In the genomic region with DNA sequence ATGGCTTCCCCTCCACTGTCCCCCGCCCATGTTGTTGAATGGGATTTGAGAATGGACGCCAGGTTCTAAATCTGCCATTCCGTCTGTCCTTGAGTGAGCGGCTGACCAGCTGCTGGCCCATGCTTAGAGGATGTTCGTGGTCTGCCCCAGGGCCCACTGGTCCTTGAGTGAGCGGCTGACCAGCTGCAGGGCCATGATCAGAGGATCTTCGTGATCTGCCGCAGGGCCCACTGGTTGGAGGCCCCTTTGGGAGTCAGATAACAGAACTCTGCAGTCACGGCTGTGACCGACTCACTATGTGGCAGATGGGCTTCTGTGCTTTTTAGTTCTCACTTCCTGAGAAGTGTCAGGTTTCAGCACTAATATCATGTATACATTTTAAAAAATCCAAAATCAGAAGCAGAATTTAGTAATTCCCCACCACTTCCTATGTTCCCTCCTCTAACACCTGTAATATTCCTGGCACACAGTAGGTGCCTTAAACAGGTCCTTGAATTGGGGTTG, we compare ENCODE assay signal across 14 cellular contexts. TPM values are rescaled to one million over a fixed set of nuclear protein-coding genes. Genes with fewer than 3 reads are reported as not detected.
DNase-seq lines count a peak whose midpoint lies in the region; ATAC-seq, FAIRE-seq and TF ChIP-seq lines count a peak whose summit lies in the region.
"Had no signal": no experiment of that assay in that cellular context is flagged by ENCODE, and none has a peak within 500 bp of the region (broad histone marks: within the 10 kb centered on the region; RNA-seq: fewer than 3 reads in every experiment).

No MANE protein-coding gene starts in this region.

- no peak overlapping the region for H3K23ac ChIP-seq in H1 (ENCODE audit: insufficient read length)

- H3K9me3 Mint-ChIP-seq in nephron: no peaks in the 10 kb centered on the region
- H3K9me3 Mint-ChIP-seq: activated T-cell treated with anti-CD3 and anti-CD28 coated beads, Interleukin-2, amount 50 U/mL, for 24 hours had no signal

- no peak for ATAC-seq in GM21447 (IDR thresholded peaks at IDR 0.05; ENCODE audit: unreplicated experiment)
- ATAC-seq: T-helper 17 cell had no signal

- H2BK20ac ChIP-seq in H1 (ENCODE audit: low read length): no peak overlapping the region

- peak overlapping the region; percentile 30 for H3K4me2 ChIP-seq in DOHH2 (ENCODE audit: low read length)
- H3K4me2 ChIP-seq in H1 (ENCODE audit: insufficient read depth in 1 of 2, low read depth in 2 of 2, low read length in 2 of 2): no peak overlapping the region

- no peaks in the 10 kb centered on the region for H3K23me2 ChIP-seq in H1 (ENCODE audit: low read depth, low read length)

- no peak overlapping the region for H3K14ac ChIP-seq in H1 (ENCODE audit: insufficient read length)

- WGBS in H1 (ENCODE audit: extremely low coverage in 1 of 2, insufficient coverage in 1 of 2, insufficient read length in 1 of 2, insufficient replicate concordance in 2 of 2, low coverage in 1 of 2, low lambda C conversion rate in 2 of 2, missing lambda C conversion rate in 1 of 2), 2 experiments: 89% methylated on average over 10 of the region's 10 CpGs; no CpG with 5 or more reads in 1 of the 2 experiments

- no peak overlapping the region for H2BK15ac ChIP-seq in H1 (ENCODE audit: low read length)

- no peak overlapping the region for H4K91ac ChIP-seq in H1 (replicated peaks; ENCODE audit: insufficient read length, low read length)

- no peak overlapping the region for H3K18ac ChIP-seq in H1 (ENCODE audit: extremely low read depth, low read length)

- H3K9ac ChIP-seq in NT2/D1 (ENCODE audit: insufficient read length, low read depth) (peak overlapping the region; percentile 50), H1 (replicated peaks in 1 of 4; ENCODE audit: extremely low read depth in 1 of 4, low read depth in 3 of 4, low read length in 3 of 4) (no peak overlapping the region)

- H3K36me3 ChIP-seq in DOHH2 (ENCODE audit: control insufficient read depth, low read length) (peaks cover 22% of the 10 kb centered on the region), NT2/D1 (ENCODE audit: insufficient read depth, insufficient read length, low read length) (peaks cover 25% of the 10 kb centered on the region), H1 (ENCODE audit: control insufficient read depth in 2 of 4, insufficient read depth in 4 of 4, low read length in 3 of 4) (no peaks in the 10 kb centered on the region)
- H3K36me3 ChIP-seq: thoracic aorta had no signal

- H2BK120ac ChIP-seq in H1 (replicated peaks; ENCODE audit: low read depth, low read length): no peak overlapping the region

- TF ChIP-seq CTCF in DOHH2 (IDR thresholded peaks at IDR 0.05; ENCODE audit: low read depth, low read length, poor library complexity, severe bottlenecking): no peak
- TF ChIP-seq CTCF in H1 (IDR thresholded peaks at IDR 0.05; ENCODE audit: control extremely low read depth in 1 of 3, insufficient read depth in 1 of 3, low read depth in 1 of 3, low read length in 3 of 3): no peak
- no peak for TF ChIP-seq CTCF in nephron (IDR thresholded peaks at IDR 0.05; ENCODE audit: unreplicated experiment in 3 of 3)

- H2BK5ac ChIP-seq in H1 (ENCODE audit: low read depth, low read length): 0 out of 2 replicates have a peak overlapping the region, but pooled peaks have one; percentile 14

- peaks cover 11% of the 10 kb centered on the region for H3K79me1 ChIP-seq in H1 (ENCODE audit: low read depth, low read length)

- no peak for TF ChIP-seq EP300 in H1 (IDR thresholded peaks at IDR 0.05; ENCODE audit: borderline replicate concordance in 1 of 2, low read depth in 2 of 2, low read length in 2 of 2)

- H3K9me3 ChIP-seq in DOHH2 (ENCODE audit: control insufficient read depth, insufficient read depth, low read length): no peaks in the 10 kb centered on the region
- no peaks in the 10 kb centered on the region for H3K9me3 ChIP-seq in NT2/D1 (ENCODE audit: insufficient read depth, low read length)
- no peaks in the 10 kb centered on the region for H3K9me3 ChIP-seq in H1 (ENCODE audit: insufficient read depth in 2 of 2, low read depth in 1 of 2, low read length in 1 of 2)
- H3K9me3 ChIP-seq: thoracic aorta had no signal

- peaks cover 72% of the 10 kb centered on the region for H3K4me1 Mint-ChIP-seq in nephron

- no peak for FAIRE-seq in H1 (lab: Jason Lieb, UNC)
- FAIRE-seq: colon had no signal

- TF ChIP-seq RAD21 in H1 (IDR thresholded peaks at IDR 0.05 in 1 of 2, conservative IDR thresholded peaks at IDR 0.05 in 1 of 2; ENCODE audit: low read depth in 2 of 2, low read length in 2 of 2): no peak

- H3F3A ChIP-seq in DOHH2 (ENCODE audit: control insufficient read depth, insufficient read depth): peaks cover 2% of the 10 kb centered on the region; the same call in 1 of the 2 replicates

- H2AFZ ChIP-seq in H1 (ENCODE audit: low read length): no peak overlapping the region

- peaks cover 4% of the 10 kb centered on the region for H3K36me3 Mint-ChIP-seq in nephron (ENCODE audit: low read depth)

- H3K27ac ChIP-seq in DOHH2 (ENCODE audit: low read depth, low read length): no peak overlapping the region
- H3K27ac ChIP-seq in H1 (ENCODE audit: low read depth, low read length): no peak overlapping the region

- no peak for TF ChIP-seq POLR2A in H1 (IDR thresholded peaks at IDR 0.05; ENCODE audit: control extremely low read depth in 1 of 2, low read depth in 2 of 2, low read length in 2 of 2)

- POLR2A ChIA-PET in H1 (lab: Charles Lee; ENCODE audit: partially characterized antibody): interaction anchor here (0.8 to 1.3 kb wide), 2 partner anchors 13 to 14 kb away, joined by 3 read pairs; no protein-coding TSS in a partner anchor

- H3K27me3 ChIP-seq in DOHH2 (ENCODE audit: control insufficient read depth, low read length): no peaks in the 10 kb centered on the region
- no peaks in the 10 kb centered on the region for H3K27me3 ChIP-seq in NT2/D1 (ENCODE audit: insufficient read depth, insufficient read length)
- no peaks in the 10 kb centered on the region for H3K27me3 ChIP-seq in H1 (replicated peaks in 1 of 4; ENCODE audit: control insufficient read depth in 3 of 4, extremely low read depth in 1 of 4, insufficient read depth in 3 of 4, low read length in 3 of 4)

- H2BK12ac ChIP-seq in H1 (ENCODE audit: low read depth, low read length): no peak overlapping the region

- peak overlapping the region; percentile 79 to 87 (median 85) for H3K27ac Mint-ChIP-seq in nephron
- H3K27ac Mint-ChIP-seq: activated T-cell treated with anti-CD3 and anti-CD28 coated beads, Interleukin-2, amount 50 U/mL, for 24 hours; T-helper 17 cell had no signal

- CTCF ChIA-PET in H1 (lab: Charles Lee; ENCODE audit: partially characterized antibody): interaction anchor here (1.1 to 1.7 kb wide), 3 partner anchors 22 to 106 kb away, joined by 3 to 5 read pairs (median 3); no protein-coding TSS in a partner anchor

- no peaks in the 10 kb centered on the region for H3K27me3 Mint-ChIP-seq in nephron (ENCODE audit: low read depth)
- H3K27me3 Mint-ChIP-seq: activated T-cell treated with anti-CD3 and anti-CD28 coated beads, Interleukin-2, amount 50 U/mL, for 24 hours; T-helper 17 cell had no signal

- H3K56ac ChIP-seq in H1 (replicated peaks; ENCODE audit: insufficient read length, low read depth, low read length): no peak overlapping the region

- H3K4me1 ChIP-seq in DOHH2 (ENCODE audit: control insufficient read depth, low read length): peaks cover 50% of the 10 kb centered on the region
- peaks cover 21% of the 10 kb centered on the region for H3K4me1 ChIP-seq in NT2/D1 (ENCODE audit: insufficient read depth, insufficient read length)
- peaks cover 4 to 13% (median 9%) of the 10 kb centered on the region in 4 experiments for H3K4me1 ChIP-seq in H1 (replicated peaks in 1 of 4; ENCODE audit: control insufficient read depth in 3 of 4, insufficient read depth in 4 of 4, low read length in 3 of 4)

- H3K9me2 ChIP-seq in DOHH2 (replicated peaks; ENCODE audit: control insufficient read depth, low read length): no peaks in the 10 kb centered on the region

- no peak overlapping the region for H4K5ac ChIP-seq in H1 (ENCODE audit: insufficient read length, low read depth, low read length)

- peaks cover 93% of the 10 kb centered on the region for H3K79me2 ChIP-seq in DOHH2 (ENCODE audit: control insufficient read depth, low read length)
- peaks cover 3 to 49% of the 10 kb centered on the region in 2 experiments; a peak in 2 of 4 replicates for H3K79me2 ChIP-seq in H1 (ENCODE audit: control insufficient read depth in 1 of 2, insufficient read depth in 2 of 2, low read length in 2 of 2)

- no peak overlapping the region for H3K4me3 Mint-ChIP-seq in nephron
- H3K4me3 Mint-ChIP-seq: activated T-cell treated with anti-CD3 and anti-CD28 coated beads, Interleukin-2, amount 50 U/mL, for 24 hours; T-helper 17 cell had no signal

- H3K4me3 ChIP-seq in DOHH2 (ENCODE audit: low read length): no peak overlapping the region
- no peak overlapping the region for H3K4me3 ChIP-seq in NT2/D1 (ENCODE audit: insufficient read length, low read depth)
- H3K4me3 ChIP-seq in H1 (ENCODE audit: extremely low read depth in 1 of 4, insufficient read depth in 2 of 4, low read depth in 3 of 4, low read length in 4 of 4): no peak overlapping the region
- H3K4me3 ChIP-seq: thoracic aorta had no signal

- H4K20me1 ChIP-seq in DOHH2 (ENCODE audit: control insufficient read depth, insufficient read depth, low read depth, low read length) (peaks cover 50% of the 10 kb centered on the region), H1 (replicated peaks in 1 of 2; ENCODE audit: control insufficient read depth in 1 of 2, insufficient read depth in 2 of 2, low read length in 2 of 2) (peaks cover 7 to 11% of the 10 kb centered on the region in 2 experiments)

- no peak for DNase-seq in NT2/D1 (ENCODE audit: low read depth, low spot score)
- DNase-seq in H1 (ENCODE audit: low read depth in 1 of 2, low spot score in 2 of 2): no peak
- no peak for DNase-seq in ureter (ENCODE audit: low spot score)
- DNase-seq in NCI-H1105 (lab: John Stamatoyannopoulos, UW): no peak
- DNase-seq in NCI-H1930 (lab: John Stamatoyannopoulos, UW): no peak
- DNase-seq: activated T-cell treated with anti-CD3 and anti-CD28 coated beads, Interleukin-2, amount 50 U/mL, for 24 hours; NCI-H526; stimulated activated CD4-positive, alpha-beta T cell treated with anti-CD3 and anti-CD28 coated beads, Interleukin-4, amount 100 ng/mL, for 1 hour; T-helper 17 cell had no signal

- peak overlapping the region; percentile 11 for H4K8ac ChIP-seq in H1 (ENCODE audit: extremely low read depth, insufficient read depth, low read length)

- H3K4ac ChIP-seq in H1 (replicated peaks; ENCODE audit: insufficient read length, low read depth, low read length): no peak overlapping the region

- H2AK5ac ChIP-seq in H1 (ENCODE audit: low read depth, low read length): no peak overlapping the region

RNA-seq across cellular contexts. Expression of a gene that starts 54.1 kb away (rescaled TPM):
- 39.2 and 41.8 TPM in 2 replicates for total RNA-seq in H1 (2021; fragmentation: NEBNext Ultra II Directional; extraction: Animal tissue kit (Norgen Biotek cat#: 25700))
- polyA plus RNA-seq in H1 (2011; rRNA removed): 8.3 and 10.8 TPM in 2 replicates
- 10.7 TPM for polyA plus RNA-seq in H1 (2011; cell fraction: cytosol; rRNA removed)
- 32.8 TPM for polyA plus RNA-seq in H1 (2011; cell fraction: nucleus; rRNA removed)
- 18.4 to 26.8 TPM (median 20.0 TPM) in 4 replicates for polyA plus RNA-seq in H1 (2012, experiment 1 of 2)
- polyA plus RNA-seq in H1 (2012, experiment 2 of 2): 5.5 TPM
- polyA plus RNA-seq in H1 (2013, experiment 1 of 2): 13.1 TPM
- 13.3 TPM for polyA plus RNA-seq in H1 (2013, experiment 2 of 2)
- polyA minus RNA-seq in H1 (2011; rRNA and poly(A)+ RNA removed): 31.2 and 33.7 TPM in 2 replicates
- 13.2 TPM for polyA minus RNA-seq in H1 (2011; cell fraction: cytosol; rRNA and poly(A)+ RNA removed)
- 34.5 TPM for polyA minus RNA-seq in H1 (2011; cell fraction: nucleus; rRNA and poly(A)+ RNA removed)
- 67.1 TPM for total RNA-seq in ureter
